In genomic region chr6:105522626-105523322, GRCh38 we compare ENCODE assay signal across 1 cellular context.
TF ChIP-seq lines count a peak whose summit lies in the region.

No MANE protein-coding gene starts in this region.

TF ChIP-seq in SK-N-SH, 30 proteins besides CTCF, POLR2A, EP300 and RAD21 (continued from another document):
- no peak for TF ChIP-seq USF1 (IDR thresholded peaks at IDR 0.05; ENCODE audit: borderline replicate concordance, low read depth)
